ENCODE assay signal across 32 cellular contexts in genomic region chr20:58837717-58838116, GRCh38. TPM values are rescaled to one million over a fixed set of nuclear protein-coding genes. Genes with fewer than 3 reads are reported as not detected.
"Had no signal": no experiment of that assay in that cellular context is flagged by ENCODE, and none has a peak within 500 bp of the region (broad histone marks: within the 10 kb centered on the region; RNA-seq: fewer than 3 reads in every experiment).

No MANE protein-coding gene starts in this region.

- H3K27me3 ChIP-seq: ascending aorta, pancreas, thyroid gland, vagina had no signal

- ATAC-seq: gastrocnemius medialis, left ventricle myocardium superior, mucosa of descending colon, pancreas, sciatic nerve had no signal

- H3K4me3 Mint-ChIP-seq: activated B cell treated with CpG ODN at 0.5 μM for 24 hours, brain, neural crest cell had no signal

- H3K27ac Mint-ChIP-seq: activated B cell treated with CpG ODN at 0.5 μM for 24 hours; activated naive CD4-positive, alpha-beta T cell treated with anti-CD3 and anti-CD28 coated beads, Interleukin-2, amount 50 U/mL, for 72 hours; brain had no signal

- H3K4me1 Mint-ChIP-seq: neural crest cell had no signal

- H3K9me3 Mint-ChIP-seq: activated B cell treated with CpG ODN at 0.5 μM for 24 hours; activated naive CD4-positive, alpha-beta T cell treated with anti-CD3 and anti-CD28 coated beads, Interleukin-2, amount 50 U/mL, for 72 hours; neural crest cell had no signal

- H3K4me3 ChIP-seq: ascending aorta, cardiac muscle cell, coronary artery, dorsolateral prefrontal cortex, gastrocnemius medialis, mucosa of descending colon, pancreas, prostate gland, skin epidermis, stomach, thyroid gland, upper lobe of left lung, vagina had no signal

- H3K36me3 ChIP-seq: ascending aorta, cardiac muscle cell, gastrocnemius medialis, pancreas, prostate gland, stomach, thyroid gland, upper lobe of left lung, vagina had no signal

- DNase-seq: activated B cell treated with CpG ODN at 0.5 μM for 24 hours; activated CD4-positive, alpha-beta T cell treated with anti-CD3 and anti-CD28 coated beads, Interleukin-2, amount 50 U/mL, for 4 hours; activated naive CD4-positive, alpha-beta T cell; activated T-cell treated with anti-CD3 and anti-CD28 coated beads, Interleukin-2, amount 50 U/mL, for 48 hours; dorsolateral prefrontal cortex; effector memory CD4-positive, alpha-beta T cell; erythroblast; gastrocnemius medialis; glutamatergic neuron; islet precursor cell; left ventricle myocardium superior; mucosa of descending colon; nucleus accumbens; pancreas; retina; stimulated activated CD4-positive, alpha-beta T cell treated with anti-CD3 and anti-CD28 coated beads, Interleukin-12 subunit alpha, Interleukin-12 subunit beta, amount 100 ng/mL, for 4 hours; stimulated activated CD4-positive, alpha-beta T cell treated with anti-CD3 and anti-CD28 coated beads, Interleukin-4, amount 100 ng/mL, for 1 hour; stomach; thyroid gland; upper lobe of left lung had no signal

- H3K27ac ChIP-seq: ascending aorta, cardiac muscle cell, coronary artery, dorsolateral prefrontal cortex, gastrocnemius medialis, pancreas, prostate gland, skin epidermis, stomach, thyroid gland, upper lobe of left lung, vagina had no signal

- H3K4me1 ChIP-seq: ascending aorta, pancreas, thyroid gland had no signal

- H3K9me3 ChIP-seq: ascending aorta, gastrocnemius medialis, mucosa of descending colon, pancreas, prostate gland, stomach, thyroid gland, upper lobe of left lung, vagina had no signal

RNA-seq across cellular contexts. Expression of gene GNAS-AS1, which starts 13.0 kb away (rescaled TPM):
- total RNA-seq: ascending aorta, gastrocnemius medialis, lung microvascular endothelial cell, myocyte, vagina had no signal
